13 cellular contexts compared by ENCODE assay signal in genomic region chr5:164191240-164191639, GRCh38.
DNase-seq lines count a peak whose midpoint lies in the region; ATAC-seq and TF ChIP-seq lines count a peak whose summit lies in the region.
"Had no signal": no experiment of that assay in that cellular context is flagged by ENCODE, and none has a peak within 500 bp of the region (broad histone marks: within the 10 kb centered on the region; RNA-seq: fewer than 3 reads in every experiment).

No MANE protein-coding gene starts in this region.

- peak overlapping the region; percentile 39 for H3K27ac ChIP-seq in left ventricle myocardium inferior (replicated peaks)
- no peak overlapping the region for H3K27ac ChIP-seq in testis

- peaks cover 1% of the 10 kb centered on the region for H3K9me3 Mint-ChIP-seq in activated CD4-positive, alpha-beta T cell treated with anti-CD3 and anti-CD28 coated beads for 36 hours (ENCODE audit: low read depth)
- no peaks in the 10 kb centered on the region for H3K9me3 Mint-ChIP-seq in activated CD4-positive, alpha-beta T cell treated with anti-CD3 and anti-CD28 coated beads, Interleukin-2, amount 10 ng/mL, durations not matched to agents 7 days and 5 days
- H3K9me3 Mint-ChIP-seq: nephron had no signal

- no peak overlapping the region for H3K4me3 Mint-ChIP-seq in activated CD4-positive, alpha-beta T cell treated with anti-CD3 and anti-CD28 coated beads for 36 hours
- H3K4me3 Mint-ChIP-seq in activated CD4-positive, alpha-beta T cell treated with anti-CD3 and anti-CD28 coated beads, Interleukin-2, amount 10 ng/mL, durations not matched to agents 7 days and 5 days: no peak overlapping the region
- H3K4me3 Mint-ChIP-seq: nephron had no signal

- no peak for ATAC-seq in activated CD4-positive, alpha-beta T cell treated with anti-CD3 and anti-CD28 coated beads for 36 hours

- H3K4me3 ChIP-seq in astrocyte of the cerebellum (ENCODE audit: low read depth, low read length) (no peak overlapping the region), left ventricle myocardium inferior (no peak overlapping the region), testis (no peak overlapping the region)
- H3K4me3 ChIP-seq: smooth muscle cell had no signal

- peak; percentile 38 for DNase-seq in DMS 273 (lab: John Stamatoyannopoulos, UW; ENCODE audit: unreplicated experiment)
- no peak for DNase-seq in DMS 273 treated with DMSO at 0.1 percent for 48 hours (lab: John Stamatoyannopoulos, UW)
- peak; percentile 35 for DNase-seq in astrocyte of the cerebellum (ENCODE audit: low read depth)
- DNase-seq in left ventricle myocardium inferior: peak; percentile 47
- peak; percentile 36 for DNase-seq in testis
- no peak for DNase-seq in activated CD8-positive, alpha-beta memory T cell treated with anti-CD3 and anti-CD28 coated beads, Interleukin-2, amount 50 U/mL, for 48 hours
- DNase-seq in activated CD4-positive, alpha-beta T cell treated with anti-CD3 and anti-CD28 coated beads for 36 hours: no peak
- no peak for DNase-seq in activated CD4-positive, alpha-beta T cell treated with anti-CD3 and anti-CD28 coated beads, Interleukin-2, amount 10 ng/mL, durations not matched to agents 7 days and 5 days
- DNase-seq: 8988T; activated naive CD4-positive, alpha-beta T cell treated with anti-CD3 and anti-CD28 coated beads, Interleukin-2, amount 50 U/mL, for 16 hours; COR-L47 had no signal

- TF ChIP-seq POLR2A in testis (IDR thresholded peaks at IDR 0.05): no peak

- H3K36me3 Mint-ChIP-seq in activated CD4-positive, alpha-beta T cell treated with anti-CD3 and anti-CD28 coated beads for 36 hours (ENCODE audit: low read depth): no peaks in the 10 kb centered on the region
- no peaks in the 10 kb centered on the region for H3K36me3 Mint-ChIP-seq in activated CD4-positive, alpha-beta T cell treated with anti-CD3 and anti-CD28 coated beads, Interleukin-2, amount 10 ng/mL, durations not matched to agents 7 days and 5 days (ENCODE audit: low read depth)

- no peak overlapping the region for H3K27ac Mint-ChIP-seq in activated CD4-positive, alpha-beta T cell treated with anti-CD3 and anti-CD28 coated beads for 36 hours
- no peak overlapping the region for H3K27ac Mint-ChIP-seq in activated CD4-positive, alpha-beta T cell treated with anti-CD3 and anti-CD28 coated beads, Interleukin-2, amount 10 ng/mL, durations not matched to agents 7 days and 5 days

- WGBS in testis, 2 donors: 31 to 32% methylated on average over 3 of the region's 3 CpGs

- POLR2A ChIA-PET in activated CD4-positive, alpha-beta T cell treated with anti-CD3 and anti-CD28 coated beads for 36 hours (lab: Charles Lee): no interaction called here
- POLR2A ChIA-PET in activated CD4-positive, alpha-beta T cell treated with anti-CD3 and anti-CD28 coated beads, Interleukin-2, amount 10 ng/mL, durations not matched to agents 7 days and 5 days (lab: Charles Lee): no interaction called here

- H3K9me3 ChIP-seq in left ventricle myocardium inferior (replicated peaks) (no peaks in the 10 kb centered on the region), testis (no peaks in the 10 kb centered on the region)

- H3K27me3 ChIP-seq in left ventricle myocardium inferior (ENCODE audit: low read depth): no peaks in the 10 kb centered on the region
- H3K27me3 ChIP-seq in testis: no peaks in the 10 kb centered on the region

- CTCF ChIA-PET in activated CD4-positive, alpha-beta T cell treated with anti-CD3 and anti-CD28 coated beads for 36 hours (lab: Charles Lee): no interaction called here
- CTCF ChIA-PET in activated CD4-positive, alpha-beta T cell treated with anti-CD3 and anti-CD28 coated beads, Interleukin-2, amount 10 ng/mL, durations not matched to agents 7 days and 5 days (lab: Charles Lee): no interaction called here

- H3K36me3 ChIP-seq in left ventricle myocardium inferior (no peaks in the 10 kb centered on the region), testis (ENCODE audit: low read depth, missing control alignments) (no peaks in the 10 kb centered on the region)

- in situ Hi-C loops in astrocyte of the cerebellum (cut with HindIII; ENCODE audit: low sequenced_read_pairs): no loop called here

- TF ChIP-seq CTCF in astrocyte of the cerebellum (IDR thresholded peaks at IDR 0.05; ENCODE audit: low read depth, low read length, missing control alignments) (no peak), left ventricle myocardium inferior (IDR thresholded peaks at IDR 0.05; ENCODE audit: borderline replicate concordance) (no peak), testis (IDR thresholded peaks at IDR 0.05) (no peak)

- intact Hi-C loops in left ventricle myocardium inferior (cut with micrococcal nuclease) (no loop called here), testis (cut with DNase I; ENCODE audit: low total_unique reads) (no loop called here)
- intact Hi-C loops in activated CD4-positive, alpha-beta T cell treated with anti-CD3 and anti-CD28 coated beads for 36 hours (cut with DNase I, micrococcal nuclease): no loop called here

- no peaks in the 10 kb centered on the region for H3K4me1 Mint-ChIP-seq in activated CD4-positive, alpha-beta T cell treated with anti-CD3 and anti-CD28 coated beads for 36 hours
- no peaks in the 10 kb centered on the region for H3K4me1 Mint-ChIP-seq in activated CD4-positive, alpha-beta T cell treated with anti-CD3 and anti-CD28 coated beads, Interleukin-2, amount 10 ng/mL, durations not matched to agents 7 days and 5 days

- H3K27me3 Mint-ChIP-seq in activated CD4-positive, alpha-beta T cell treated with anti-CD3 and anti-CD28 coated beads for 36 hours: no peaks in the 10 kb centered on the region
- H3K27me3 Mint-ChIP-seq in activated CD4-positive, alpha-beta T cell treated with anti-CD3 and anti-CD28 coated beads, Interleukin-2, amount 10 ng/mL, durations not matched to agents 7 days and 5 days: no peaks in the 10 kb centered on the region

- H3K4me1 ChIP-seq in left ventricle myocardium inferior: peaks cover 26% of the 10 kb centered on the region
- no peaks in the 10 kb centered on the region for H3K4me1 ChIP-seq in testis

Comparison
In these comparisons a context has a peak if more than half of its experiments do, and no peak if none do; other contexts are left out.
1. DNase-seq: peak in DMS 273 (single experiment), astrocyte of the cerebellum (single experiment), left ventricle myocardium inferior (single experiment) and testis (single experiment); none in DMS 273 treated with DMSO at 0.1 percent for 48 hours (single experiment), activated CD8-positive, alpha-beta memory T cell treated with anti-CD3 and anti-CD28 coated beads, Interleukin-2, amount 50 U/mL, for 48 hours (single experiment), activated CD4-positive, alpha-beta T cell treated with anti-CD3 and anti-CD28 coated beads for 36 hours (single experiment) and activated CD4-positive, alpha-beta T cell treated with anti-CD3 and anti-CD28 coated beads, Interleukin-2, amount 10 ng/mL, durations not matched to agents 7 days and 5 days (single experiment).